Comparison of ENCODE assay signal across 8 cellular contexts in genomic region chr7:131057015-131057518, GRCh38.
DNase-seq lines count a peak whose midpoint lies in the region; ATAC-seq, FAIRE-seq and TF ChIP-seq lines count a peak whose summit lies in the region.

No MANE protein-coding gene starts in this region.

- TF ChIP-seq CTCF in heart left ventricle (IDR thresholded peaks at IDR 0.05): no peak
- TF ChIP-seq CTCF in natural killer cell (IDR thresholded peaks at IDR 0.05): no peak

- H3K4me1 ChIP-seq in heart left ventricle: peaks cover 0 to 77% (median 65%) of the 10 kb centered on the region in 12 donors

- peak overlapping the region in 1 of 12 donors; percentile 3 for H3K4me3 ChIP-seq in heart left ventricle

- DNase-seq in heart left ventricle: no peak
- no peak for DNase-seq in Right ventricle myocardium inferior (ENCODE audit: missing footprints)
- DNase-seq in LoVo (ENCODE audit: low spot score): peak; percentile 59
- DNase-seq in natural killer cell: no peak
- DNase-seq in NCI-H1930 (lab: John Stamatoyannopoulos, UW): no peak
- DNase-seq in C1 segment of cervical spinal cord (lab: John Stamatoyannopoulos, UW): no peak

- peak overlapping the region in 11 of 12 donors; percentile 0 to 86 (median 62) for H3K27ac ChIP-seq in heart left ventricle

- H3K36me3 ChIP-seq in heart left ventricle: peaks cover 0 to 9% (median 3%) of the 10 kb centered on the region in 9 donors

- no peaks in the 10 kb centered on the region for H3K27me3 Mint-ChIP-seq in natural killer cell (ENCODE audit: low read depth in 2 of 2)

- no peaks in the 10 kb centered on the region for H3K27me3 ChIP-seq in heart left ventricle

- peak; percentile 82 for FAIRE-seq in colon (lab: Jason Lieb, UNC)

- WGBS in heart left ventricle, 4 donors: 32 to 40% (median 35%) methylated on average over 6 of the region's 6 CpGs

- no peak for TF ChIP-seq POLR2A in heart left ventricle (IDR thresholded peaks at IDR 0.05)

- H3K36me3 Mint-ChIP-seq in natural killer cell: no peaks in the 10 kb centered on the region

- ATAC-seq in heart left ventricle: peak; percentile 8 to 68 (median 40)
- no peak for ATAC-seq in Right ventricle myocardium inferior
- ATAC-seq in natural killer cell: peak; percentile 32 to 76 (median 56)
- ATAC-seq in GM19324 (IDR thresholded peaks at IDR 0.05; ENCODE audit: low FRiP score, unreplicated experiment): no peak

- H3K27ac Mint-ChIP-seq in natural killer cell: peak overlapping the region; percentile 96 to 97

- no peaks in the 10 kb centered on the region for H3K9me3 ChIP-seq in heart left ventricle

- H3K4me3 Mint-ChIP-seq in natural killer cell: peak overlapping the region; percentile 93

- intact Hi-C loops in heart left ventricle (cut with DNase I): no loop called here
- intact Hi-C loops in Right ventricle myocardium inferior (cut with DNase I): no loop called here
- intact Hi-C loops in natural killer cell (cut with micrococcal nuclease): loop anchor here (5.0 kb wide), 1 partner anchor 50 kb away; no protein-coding TSS in a partner anchor

- no peaks in the 10 kb centered on the region for H3K9me3 Mint-ChIP-seq in natural killer cell

- peaks cover 66 to 78% of the 10 kb centered on the region in 2 donors for H3K4me1 Mint-ChIP-seq in natural killer cell

Comparison
In these comparisons a context has a peak if more than half of its experiments do, and no peak if none do; other contexts are left out.
1. ATAC-seq: peak in heart left ventricle (4 of 4) and natural killer cell (3 of 3); none in Right ventricle myocardium inferior (single experiment) and GM19324 (single experiment).